8 cellular contexts compared by ENCODE assay signal in genomic region chr2:264493-265468, GRCh38. TPM values are rescaled to one million over a fixed set of nuclear protein-coding genes. Genes with fewer than 3 reads are reported as not detected.
DNase-seq lines count a peak whose midpoint lies in the region; ATAC-seq and TF ChIP-seq lines count a peak whose summit lies in the region.

ACP1 (plus strand) TSS chr2:264947; CDS start chr2:264965, 18 bp downstream.

- H3K4me3 Mint-ChIP-seq in activated T-cell treated with anti-CD3 and anti-CD28 coated beads, Interleukin-2, amount 50 U/mL, for 24 hours, result peak within 1 kb of the TSS; percentile 97

- H3K27ac ChIP-seq in esophagus (ENCODE audit: low read depth in 2 of 2, low read length in 1 of 2), result peak within 1 kb of the TSS; percentile 93 to 96

- H3K27me3 Mint-ChIP-seq in activated T-cell treated with anti-CD3 and anti-CD28 coated beads, Interleukin-2, amount 50 U/mL, for 24 hours, result no peaks in the 10 kb centered on the region

- peak within 1 kb of the TSS; percentile 89 for H3K9ac ChIP-seq in mucosa of stomach (ENCODE audit: low read length)

- H3K4me1 ChIP-seq in esophagus (ENCODE audit: control insufficient read depth in 2 of 2, insufficient read depth in 2 of 2, low read length in 1 of 2), result no peaks in the 10 kb centered on the region
- H3K4me1 ChIP-seq in mucosa of stomach (ENCODE audit: control insufficient read depth, insufficient read depth, low read length), result peaks cover 27% of the 10 kb centered on the region

- H3K27ac Mint-ChIP-seq in activated T-cell treated with anti-CD3 and anti-CD28 coated beads, Interleukin-2, amount 50 U/mL, for 24 hours, result peak within 1 kb of the TSS; percentile 97

- DNase-seq in DMS79 treated with DMSO at 0.1 percent for 48 hours (lab: John Stamatoyannopoulos, UW) (peak; percentile 95), KG1 (lab: John Stamatoyannopoulos, UW) (peak; percentile 88)
- DNase-seq in activated T-cell treated with anti-CD3 and anti-CD28 coated beads, Interleukin-2, amount 50 U/mL, for 24 hours, result peak; percentile 96
- peak; percentile 94 for DNase-seq in stimulated activated CD8-positive, alpha-beta memory T cell treated with anti-CD3 and anti-CD28 coated beads, Interleukin-4, amount 100 ng/mL, for 48 hours

- H3K4me3 ChIP-seq in esophagus (ENCODE audit: low read depth in 1 of 2, low read length in 2 of 2) (peak within 1 kb of the TSS; percentile 94 to 97), mucosa of stomach (ENCODE audit: low read length) (peak within 1 kb of the TSS; percentile 86)

- peak; percentile 90 for ATAC-seq in GM21737 (IDR thresholded peaks at IDR 0.05; ENCODE audit: unreplicated experiment)

- H3K36me3 ChIP-seq in esophagus (ENCODE audit: control insufficient read depth in 2 of 2, insufficient read depth in 2 of 2, low read length in 1 of 2), result no peaks in the 10 kb centered on the region
- H3K36me3 ChIP-seq in mucosa of stomach (ENCODE audit: control insufficient read depth, insufficient read depth, low read length), result no peaks in the 10 kb centered on the region

- H3K9me3 ChIP-seq in esophagus (ENCODE audit: control insufficient read depth in 2 of 2, insufficient read depth in 1 of 2, low read depth in 1 of 2, low read length in 1 of 2) (no peaks in the 10 kb centered on the region), mucosa of stomach (ENCODE audit: control insufficient read depth, low read length) (no peaks in the 10 kb centered on the region)

- H3K36me3 Mint-ChIP-seq in activated T-cell treated with anti-CD3 and anti-CD28 coated beads, Interleukin-2, amount 50 U/mL, for 24 hours (ENCODE audit: low read depth), result peaks cover 77% of the 10 kb centered on the region

- peaks cover 50% of the 10 kb centered on the region for H3K4me1 Mint-ChIP-seq in activated T-cell treated with anti-CD3 and anti-CD28 coated beads, Interleukin-2, amount 50 U/mL, for 24 hours (ENCODE audit: low read depth)

- 0 to 1% methylated on average over 62 to 72 of the region's 73 CpGs for WGBS in esophagus, 2 donors

- no peaks in the 10 kb centered on the region for H3K27me3 ChIP-seq in esophagus (ENCODE audit: control insufficient read depth in 1 of 2, insufficient read depth in 2 of 2, low read length in 2 of 2)
- no peaks in the 10 kb centered on the region for H3K27me3 ChIP-seq in mucosa of stomach (ENCODE audit: control insufficient read depth, insufficient read depth, low read length)

- H3K9me3 Mint-ChIP-seq in activated T-cell treated with anti-CD3 and anti-CD28 coated beads, Interleukin-2, amount 50 U/mL, for 24 hours, result no peaks in the 10 kb centered on the region

TF ChIP-seq in PFSK-1, 5 proteins besides CTCF, POLR2A, EP300 and RAD21:
- no peak; the same call in 1 of the 2 replicates for TF ChIP-seq POLR2AphosphoS5 (IDR thresholded peaks at IDR 0.05; ENCODE audit: low read depth, low read length)
- peak; percentile 84 for TF ChIP-seq TAF1 (IDR thresholded peaks at IDR 0.05; ENCODE audit: borderline replicate concordance, insufficient read depth, low read length)
- no peak for TF ChIP-seq SIN3A (IDR thresholded peaks at IDR 0.05; ENCODE audit: borderline replicate concordance, insufficient read depth, low read length)
- peak; percentile 52 for TF ChIP-seq FOXP2 (optimal IDR thresholded peaks at IDR 0.05; ENCODE audit: borderline replicate concordance, extremely low read depth, extremely low read length, insufficient read depth)
- TF ChIP-seq REST (IDR thresholded peaks at IDR 0.05; ENCODE audit: insufficient read depth in 1 of 2, low read depth in 2 of 2, low read length in 2 of 2), result no peak; a peak in 1 of 4 replicates

RNA-seq across cellular contexts. Expression of gene ACP1, which starts in this region (rescaled TPM):
- 151 TPM for polyA plus RNA-seq in PFSK-1 (2012; ENCODE audit: insufficient read length, low read depth)
- polyA plus RNA-seq in esophagus, result 10 to 100 TPM; 49.7 to 59.2 TPM

Comparison
In these comparisons a context has a peak if more than half of its experiments do, and no peak if none do; other contexts are left out.
1. Peak in every context shown above with its lines: DNase-seq, ATAC-seq, H3K4me3 ChIP-seq and H3K27ac ChIP-seq.